In genomic region chr1:205528887-205529825, GRCh38 we compare ENCODE assay signal across 8 cellular contexts. TPM values are rescaled to one million over a fixed set of nuclear protein-coding genes. Genes with fewer than 3 reads are reported as not detected.
DNase-seq lines count a peak whose midpoint lies in the region; ATAC-seq and TF ChIP-seq lines count a peak whose summit lies in the region.

No MANE protein-coding gene starts in this region.

- peak; percentile 83 for TF ChIP-seq CTCF in epithelial cell of esophagus (IDR thresholded peaks at IDR 0.05; ENCODE audit: insufficient read depth, low read depth, low read length, missing control alignments)

- peak overlapping the region; percentile 11 for H3K9ac ChIP-seq in NT2/D1 (ENCODE audit: insufficient read length, low read depth)

- DNase-seq in DMS53 (lab: John Stamatoyannopoulos, UW) (peak; percentile 87), NT2/D1 (ENCODE audit: low read depth, low spot score) (peak; percentile 76), activated T-cell treated with anti-CD3 and anti-CD28 coated beads for 1 hour (ENCODE audit: low read depth) (peak; percentile 92), epithelial cell of esophagus (ENCODE audit: low read depth) (peak; percentile 63), myocyte (ENCODE audit: low read depth) (peak; percentile 74)
- peak; percentile 83 for DNase-seq in stimulated activated CD8-positive, alpha-beta memory T cell treated with anti-CD3 and anti-CD28 coated beads, Interleukin-7, amount 100 ng/mL, for 24 hours (ENCODE audit: low read depth)

- H3K4me1 ChIP-seq in NT2/D1 (ENCODE audit: insufficient read depth, insufficient read length): peaks cover 23% of the 10 kb centered on the region

- ATAC-seq in HG03066 (IDR thresholded peaks at IDR 0.05; ENCODE audit: low read depth, unreplicated experiment) (peak; percentile 62), HG02973 (IDR thresholded peaks at IDR 0.05; ENCODE audit: unreplicated experiment) (no peak)

- H3K4me3 ChIP-seq in NT2/D1 (ENCODE audit: insufficient read length, low read depth) (no peak overlapping the region), epithelial cell of esophagus (ENCODE audit: low read length) (no peak overlapping the region)

- H3K9me3 ChIP-seq in NT2/D1 (ENCODE audit: insufficient read depth, low read length): no peaks in the 10 kb centered on the region

- H3K36me3 ChIP-seq in NT2/D1 (ENCODE audit: insufficient read depth, insufficient read length, low read length): peaks cover 55% of the 10 kb centered on the region

- peaks cover 4% of the 10 kb centered on the region for H3K27me3 ChIP-seq in NT2/D1 (ENCODE audit: insufficient read depth, insufficient read length)

RNA-seq across cellular contexts. Expression of gene CDK18, which starts 24.7 kb away (rescaled TPM):
- 33.3 and 50.5 TPM in 2 replicates for total RNA-seq in myocyte
- polyA plus RNA-seq in myocyte (2012): 176 TPM
